ENCODE assay signal across 10 cellular contexts in the genomic region with DNA sequence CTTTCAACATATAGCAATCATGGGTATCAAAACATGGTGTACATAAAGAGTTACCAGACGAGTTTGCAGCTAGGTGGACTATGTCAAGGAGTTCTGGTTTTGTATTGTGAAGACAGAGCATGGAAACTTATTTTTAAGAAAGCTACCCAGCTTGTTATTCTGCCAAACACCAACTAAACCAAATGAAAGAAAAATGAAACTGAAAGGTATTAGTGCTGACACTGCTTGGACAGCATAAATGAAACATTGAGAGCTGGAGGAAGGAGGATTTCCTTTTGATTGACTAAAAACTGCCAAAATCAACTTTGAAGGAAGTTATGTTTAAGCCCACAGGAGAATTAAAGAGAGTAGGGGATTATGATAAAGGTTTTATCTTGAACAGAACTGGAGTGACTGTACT.
DNase-seq lines count a peak whose midpoint lies in the region; ATAC-seq and TF ChIP-seq lines count a peak whose summit lies in the region.
"Had no signal": no experiment of that assay in that cellular context is flagged by ENCODE, and none has a peak within 500 bp of the region (broad histone marks: within the 10 kb centered on the region; RNA-seq: fewer than 3 reads in every experiment).

No MANE protein-coding gene starts in this region.

- intact Hi-C loops in right cardiac atrium (cut with DNase I) (no loop called here), adrenal gland (cut with DNase I) (no loop called here)

- 34% methylated on average over 1 of the region's 1 CpG for WGBS in right cardiac atrium
- WGBS in adrenal gland, 4 donors, result 12 to 31% (median 23%) methylated on average over 1 of the region's 1 CpG

- H4K20me1 ChIP-seq in DND-41 (ENCODE audit: insufficient read depth, low read length), result no peaks in the 10 kb centered on the region

- H3K79me2 ChIP-seq in DND-41 (ENCODE audit: insufficient read depth, low read length), result no peaks in the 10 kb centered on the region

- TF ChIP-seq CTCF in DND-41 (IDR thresholded peaks at IDR 0.05; ENCODE audit: borderline replicate concordance, extremely low read depth, low read length, poor library complexity, severe bottlenecking) (no peak), adrenal gland (IDR thresholded peaks at IDR 0.05) (no peak)

- peak overlapping the region; percentile 61 for H3K4me2 ChIP-seq in DND-41 (ENCODE audit: insufficient read depth, low read length)

- H3K27ac ChIP-seq in DND-41 (ENCODE audit: low read length) (peak overlapping the region; percentile 89), right cardiac atrium (ENCODE audit: low read length) (no peak overlapping the region), adrenal gland (no peak overlapping the region)
- H3K27ac ChIP-seq: coronary artery had no signal

- peak overlapping the region in 1 of 2 experiments; percentile 46; a peak in 2 of 4 replicates for H3K4me3 ChIP-seq in DND-41 (ENCODE audit: low read depth in 1 of 2, low read length in 2 of 2)
- no peak overlapping the region for H3K4me3 ChIP-seq in right cardiac atrium (ENCODE audit: low read length)
- no peak overlapping the region for H3K4me3 ChIP-seq in adrenal gland
- H3K4me3 ChIP-seq: coronary artery had no signal

- peak overlapping the region; percentile 83 for H2AFZ ChIP-seq in DND-41 (ENCODE audit: low read depth, low read length)

- H3K9me3 ChIP-seq in DND-41 (ENCODE audit: insufficient read depth, low read length, severe bottlenecking), result no peaks in the 10 kb centered on the region
- no peaks in the 10 kb centered on the region for H3K9me3 ChIP-seq in right cardiac atrium (ENCODE audit: control insufficient read depth, low read length)
- no peaks in the 10 kb centered on the region for H3K9me3 ChIP-seq in adrenal gland (replicated peaks in 1 of 3)

- no peaks in the 10 kb centered on the region for H3K36me3 ChIP-seq in DND-41 (ENCODE audit: insufficient read depth, low read length)
- no peaks in the 10 kb centered on the region for H3K36me3 ChIP-seq in adrenal gland (replicated peaks in 1 of 2)

- no peaks in the 10 kb centered on the region for H3K27me3 ChIP-seq in DND-41 (ENCODE audit: insufficient read depth, low read length, poor library complexity)
- H3K27me3 ChIP-seq in right cardiac atrium (ENCODE audit: control insufficient read depth, insufficient read depth), result no peaks in the 10 kb centered on the region
- H3K27me3 ChIP-seq in adrenal gland, result no peaks in the 10 kb centered on the region

- peaks cover 27% of the 10 kb centered on the region for H3K4me1 ChIP-seq in DND-41 (ENCODE audit: insufficient read depth, low read length)
- H3K4me1 ChIP-seq in right cardiac atrium (ENCODE audit: control insufficient read depth, insufficient read depth, low read length), result no peaks in the 10 kb centered on the region
- H3K4me1 ChIP-seq in adrenal gland (replicated peaks in 1 of 2), result no peaks in the 10 kb centered on the region

- no peak for TF ChIP-seq POLR2A in adrenal gland (IDR thresholded peaks at IDR 0.05)

- ATAC-seq in DND-41 (ENCODE audit: insufficient read depth, low read depth), result peak; percentile 70; the same call in 2 of the 3 replicates
- peak; percentile 93 for ATAC-seq in GM19324 (IDR thresholded peaks at IDR 0.05; ENCODE audit: low FRiP score, unreplicated experiment)
- peak; percentile 90 for ATAC-seq in HG02798 (IDR thresholded peaks at IDR 0.05; ENCODE audit: poor library complexity, unreplicated experiment)
- ATAC-seq in HG03565 (IDR thresholded peaks at IDR 0.05; ENCODE audit: unreplicated experiment), result peak; percentile 94
- no peak for ATAC-seq in right cardiac atrium
- ATAC-seq in stimulated activated naive CD8-positive, alpha-beta T cell treated with anti-CD3 and anti-CD28 coated beads, Interleukin-15, Interleukin-2, amounts not matched to agents 100 U/mL and 50 U/mL, for 24 hours, result no peak

- DNase-seq in DND-41 (no peak), right cardiac atrium (no peak), adrenal gland (no peak), glomerular visceral epithelial cell (ENCODE audit: extremely low spot score) (no peak)
- DNase-seq in stimulated activated naive CD8-positive, alpha-beta T cell treated with anti-CD3 and anti-CD28 coated beads, Interleukin-15, Interleukin-2, amounts not matched to agents 100 U/mL and 50 U/mL, for 24 hours, result no peak
- DNase-seq: NCI-H82 had no signal

- H3K9ac ChIP-seq in DND-41 (ENCODE audit: low read depth, low read length), result peak overlapping the region; percentile 45

Comparison
In these comparisons a context has a peak if more than half of its experiments do, and no peak if none do; other contexts are left out.
1. ATAC-seq: peak in DND-41 (single experiment), GM19324 (single experiment), HG02798 (single experiment) and HG03565 (single experiment); none in right cardiac atrium (0 of 2) and stimulated activated naive CD8-positive, alpha-beta T cell treated with anti-CD3 and anti-CD28 coated beads, Interleukin-15, Interleukin-2, amounts not matched to agents 100 U/mL and 50 U/mL, for 24 hours (single experiment).